In the genomic region with DNA sequence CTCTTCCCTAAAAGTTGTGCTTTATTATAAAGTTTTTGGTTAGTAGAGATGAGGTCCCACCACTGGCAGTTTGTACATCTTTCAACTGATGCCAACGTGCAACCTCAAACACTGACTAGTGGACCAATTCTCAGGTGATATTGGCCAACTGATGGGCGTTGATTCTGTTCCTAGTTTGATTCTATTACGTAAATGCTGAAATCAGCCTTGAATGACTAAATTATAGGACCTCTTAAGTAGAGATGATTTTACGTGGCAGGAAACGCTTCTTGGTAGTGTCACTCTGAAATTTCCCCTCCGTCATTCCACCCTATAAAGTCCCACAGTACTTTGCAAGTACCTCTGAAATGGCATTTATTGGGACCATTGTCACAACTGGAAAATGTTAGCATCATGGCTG, we compare ENCODE assay signal across 12 cellular contexts. TPM values are rescaled to one million over a fixed set of nuclear protein-coding genes. Genes with fewer than 3 reads are reported as not detected.
DNase-seq lines count a peak whose midpoint lies in the region; ATAC-seq, FAIRE-seq and TF ChIP-seq lines count a peak whose summit lies in the region.
"Had no signal": no experiment of that assay in that cellular context is flagged by ENCODE, and none has a peak within 500 bp of the region (broad histone marks: within the 10 kb centered on the region; RNA-seq: fewer than 3 reads in every experiment).

No MANE protein-coding gene starts in this region.

- H3K4me1 ChIP-seq in A549, result peaks cover 13% of the 10 kb centered on the region

- no peaks in the 10 kb centered on the region for H3K9me3 ChIP-seq in A549
- H3K9me3 ChIP-seq: SJCRH30 had no signal

- no peak for TF ChIP-seq CTCF in A549 (IDR thresholded peaks at IDR 0.05)

- peaks cover 56% of the 10 kb centered on the region for H3K4me1 Mint-ChIP-seq in activated CD4-positive, alpha-beta T cell treated with anti-CD3 and anti-CD28 coated beads, Interleukin-2, amount 10 ng/mL, durations not matched to agents 7 days and 5 days

- H3K27ac ChIP-seq in A549 (no peak overlapping the region), caudate nucleus (ENCODE audit: low read depth, low read length) (no peak overlapping the region)

- ATAC-seq in A549 (peak in 1 of 2 experiments; percentile 16; a peak in 2 of 6 replicates), esophagus mucosa (peak; percentile 5), GM18868 (IDR thresholded peaks at IDR 0.05; ENCODE audit: unreplicated experiment) (no peak)

- H3K27me3 Mint-ChIP-seq in activated CD4-positive, alpha-beta T cell treated with anti-CD3 and anti-CD28 coated beads, Interleukin-2, amount 10 ng/mL, durations not matched to agents 7 days and 5 days, result no peaks in the 10 kb centered on the region

- no peak for FAIRE-seq in A549 (lab: Jason Lieb, UNC)
- FAIRE-seq in GM12891 (lab: Jason Lieb, UNC), result no peak

- POLR2A ChIA-PET in A549 (lab: Yijun Ruan, JAX), result interaction anchor here (1.0 to 3.6 kb wide), 2 partner anchors 12 to 43 kb away, joined by 4 to 18 read pairs; partner anchors contain the start of genes HENMT1 and PRPF38B
- POLR2A ChIA-PET in activated CD4-positive, alpha-beta T cell treated with anti-CD3 and anti-CD28 coated beads, Interleukin-2, amount 10 ng/mL, durations not matched to agents 7 days and 5 days (lab: Charles Lee), result no interaction called here

- TF ChIP-seq POLR2A in A549 (IDR thresholded peaks at IDR 0.05; ENCODE audit: low read length), result no peak
- TF ChIP-seq POLR2A in GM12891 (IDR thresholded peaks at IDR 0.05; ENCODE audit: low read depth, low read length), result peak; percentile 17; the same call in 1 of the 2 replicates

- peak overlapping the region; percentile 48 for H3K4me2 ChIP-seq in A549

- DNase-seq in A549 (ENCODE audit: low read depth in 1 of 2, low spot score in 1 of 2) (no peak), GM12891 (ENCODE audit: insufficient read length, low spot score) (no peak), caudate nucleus (lab: John Stamatoyannopoulos, UW) (no peak), NCI-H345 treated with DMSO at 0.1 percent for 48 hours (lab: John Stamatoyannopoulos, UW; ENCODE audit: unreplicated experiment) (no peak), anterior cingulate cortex (lab: John Stamatoyannopoulos, UW) (no peak)
- no peak for DNase-seq in activated CD4-positive, alpha-beta T cell treated with anti-CD3 and anti-CD28 coated beads, Interleukin-2, amount 10 ng/mL, durations not matched to agents 7 days and 5 days
- DNase-seq: cortex of kidney, mesendoderm, retina had no signal

- no peak for TF ChIP-seq EP300 in A549 (IDR thresholded peaks at IDR 0.05)

- H3K27ac Mint-ChIP-seq in activated CD4-positive, alpha-beta T cell treated with anti-CD3 and anti-CD28 coated beads, Interleukin-2, amount 10 ng/mL, durations not matched to agents 7 days and 5 days, result peak overlapping the region; percentile 89

- H3K9me3 Mint-ChIP-seq in activated CD4-positive, alpha-beta T cell treated with anti-CD3 and anti-CD28 coated beads, Interleukin-2, amount 10 ng/mL, durations not matched to agents 7 days and 5 days, result no peaks in the 10 kb centered on the region

- 87% methylated on average over 6 of the region's 6 CpGs for WGBS in A549 (ENCODE audit: missing lambda C conversion rate)

- peak overlapping the region; percentile 54 for H3K4me3 Mint-ChIP-seq in activated CD4-positive, alpha-beta T cell treated with anti-CD3 and anti-CD28 coated beads, Interleukin-2, amount 10 ng/mL, durations not matched to agents 7 days and 5 days

- no peak overlapping the region for H3K4me3 ChIP-seq in A549
- H3K4me3 ChIP-seq: SJCRH30 had no signal

- H3K36me3 Mint-ChIP-seq in activated CD4-positive, alpha-beta T cell treated with anti-CD3 and anti-CD28 coated beads, Interleukin-2, amount 10 ng/mL, durations not matched to agents 7 days and 5 days (ENCODE audit: low read depth), result peaks cover 34% of the 10 kb centered on the region

- no peak for TF ChIP-seq RAD21 in A549 (conservative IDR thresholded peaks at IDR 0.05 in 1 of 2, IDR thresholded peaks at IDR 0.05 in 1 of 2)

- CTCF ChIA-PET in A549 (lab: Yijun Ruan, JAX), result no interaction called here
- CTCF ChIA-PET in activated CD4-positive, alpha-beta T cell treated with anti-CD3 and anti-CD28 coated beads, Interleukin-2, amount 10 ng/mL, durations not matched to agents 7 days and 5 days (lab: Charles Lee), result interaction anchor here (1.6 to 4.4 kb wide), 3 partner anchors 12 to 34 kb away, joined by 3 to 14 read pairs (median 6); partner anchors contain the start of gene PRPF38B

TF ChIP-seq in A549, 52 proteins besides CTCF, POLR2A, EP300 and RAD21:
- TF ChIP-seq CHD4 (IDR thresholded peaks at IDR 0.05; ENCODE audit: borderline replicate concordance) (no peak), KDM5A (IDR thresholded peaks at IDR 0.05) (no peak), CHD2 (IDR thresholded peaks at IDR 0.05; ENCODE audit: low read length, partially characterized antibody) (no peak)

TF ChIP-seq in GM12891, 5 proteins besides CTCF, POLR2A, EP300 and RAD21:
- TF ChIP-seq POLR2AphosphoS5 (IDR thresholded peaks at IDR 0.05; ENCODE audit: low read depth, low read length) (no peak; the same call in 1 of the 2 replicates), SPI1 (IDR thresholded peaks at IDR 0.05; ENCODE audit: low read depth, low read length) (no peak), POU2F2 (IDR thresholded peaks at IDR 0.05; ENCODE audit: low read depth, low read length) (no peak), PAX5 (IDR thresholded peaks at IDR 0.05; ENCODE audit: insufficient read depth, low read length, severe bottlenecking) (no peak), TAF1 (IDR thresholded peaks at IDR 0.05; ENCODE audit: low read depth, low read length) (no peak)

RNA-seq across cellular contexts. Expression of gene FNDC7, which starts 8.8 kb away (rescaled TPM):
- polyA plus RNA-seq in A549 (2011; rRNA removed) (not detected in 2 replicates), A549 (2017; fragmentation: RNase III; extraction: RNeasy Plus Mini Kit Qiagen cat#74134 plus additional on column Dnase treatment) (0.03 TPM in 1 of 3 replicates, not detected in the others)
- polyA plus RNA-seq in A549 (2012; cell fraction: cytosol; rRNA removed), result 0.03 TPM in 1 of 2 replicates, not detected in the other
- polyA plus RNA-seq in A549 (2012; cell fraction: nucleus; rRNA removed), result 0.06 TPM in 1 of 2 replicates, not detected in the other
- polyA minus RNA-seq in A549 (2011; rRNA and poly(A)+ RNA removed), result 0.19 TPM in 1 of 2 replicates, not detected in the other
- not detected for polyA plus RNA-seq in GM12891 (2012; ENCODE audit: low read depth, missing spikeins)
- not detected for total RNA-seq in activated CD4-positive, alpha-beta T cell treated with anti-CD3 and anti-CD28 coated beads, Interleukin-2, amount 10 ng/mL, durations not matched to agents 7 days and 5 days
- total RNA-seq in esophagus mucosa, result not detected

RNA-seq across cellular contexts. Expression of gene PRPF38B, which starts 11.8 kb away (rescaled TPM):
- polyA plus RNA-seq in A549 (2011; rRNA removed), result 25.8 and 41.6 TPM in 2 replicates
- 11.4 and 12.6 TPM in 2 replicates for polyA plus RNA-seq in A549 (2012; cell fraction: cytosol; rRNA removed)
- polyA plus RNA-seq in A549 (2012; cell fraction: nucleus; rRNA removed), result 19.4 and 25.4 TPM in 2 replicates
- 34.9 to 38.8 TPM (median 36.8 TPM) in 3 replicates for polyA plus RNA-seq in A549 (2017; fragmentation: RNase III; extraction: RNeasy Plus Mini Kit Qiagen cat#74134 plus additional on column Dnase treatment)
- polyA minus RNA-seq in A549 (2011; rRNA and poly(A)+ RNA removed), result 10.9 and 12.8 TPM in 2 replicates
- 30.9 TPM for polyA plus RNA-seq in GM12891 (2012; ENCODE audit: low read depth, missing spikeins)
- 10 to 100 TPM; 76.4 to 79.8 TPM for total RNA-seq in activated CD4-positive, alpha-beta T cell treated with anti-CD3 and anti-CD28 coated beads, Interleukin-2, amount 10 ng/mL, durations not matched to agents 7 days and 5 days
- total RNA-seq in esophagus mucosa, result 16.0 TPM

RNA-seq across cellular contexts. Expression of gene STXBP3, which starts 42.5 kb away (rescaled TPM):
- 28.1 and 44.8 TPM in 2 replicates for polyA plus RNA-seq in A549 (2011; rRNA removed)
- polyA plus RNA-seq in A549 (2012; cell fraction: cytosol; rRNA removed), result 6.3 and 8.0 TPM in 2 replicates
- 4.1 and 5.6 TPM in 2 replicates for polyA plus RNA-seq in A549 (2012; cell fraction: nucleus; rRNA removed)
- 30.4 to 43.1 TPM (median 31.7 TPM) in 3 replicates for polyA plus RNA-seq in A549 (2017; fragmentation: RNase III; extraction: RNeasy Plus Mini Kit Qiagen cat#74134 plus additional on column Dnase treatment)
- 13.7 and 17.2 TPM in 2 replicates for polyA minus RNA-seq in A549 (2011; rRNA and poly(A)+ RNA removed)
- polyA plus RNA-seq in GM12891 (2012; ENCODE audit: low read depth, missing spikeins), result 12.9 TPM
- total RNA-seq in activated CD4-positive, alpha-beta T cell treated with anti-CD3 and anti-CD28 coated beads, Interleukin-2, amount 10 ng/mL, durations not matched to agents 7 days and 5 days, result 10 to 100 TPM; 49.8 to 55.3 TPM
- total RNA-seq in esophagus mucosa, result 25.5 TPM

RNA-seq across cellular contexts. Expression of gene HENMT1, which starts 43.0 kb away (rescaled TPM):
- 8.7 and 9.7 TPM in 2 replicates for polyA plus RNA-seq in A549 (2011; rRNA removed)
- 2.5 and 2.6 TPM in 2 replicates for polyA plus RNA-seq in A549 (2012; cell fraction: cytosol; rRNA removed)
- polyA plus RNA-seq in A549 (2012; cell fraction: nucleus; rRNA removed), result 0.94 and 1.3 TPM in 2 replicates
- polyA plus RNA-seq in A549 (2017; fragmentation: RNase III; extraction: RNeasy Plus Mini Kit Qiagen cat#74134 plus additional on column Dnase treatment), result 6.8 to 10.3 TPM (median 8.1 TPM) in 3 replicates
- polyA minus RNA-seq in A549 (2011; rRNA and poly(A)+ RNA removed), result 2.1 and 2.3 TPM in 2 replicates
- 6.8 TPM for polyA plus RNA-seq in GM12891 (2012; ENCODE audit: low read depth, missing spikeins)
- total RNA-seq in activated CD4-positive, alpha-beta T cell treated with anti-CD3 and anti-CD28 coated beads, Interleukin-2, amount 10 ng/mL, durations not matched to agents 7 days and 5 days, result 10 to 100 TPM; 22.7 to 23.6 TPM
- 2.2 TPM for total RNA-seq in esophagus mucosa
- total RNA-seq: SJCRH30 had no signal
